19 cellular contexts compared by ENCODE assay signal in genomic region chr2:76330865-76331264, GRCh38.
DNase-seq lines count a peak whose midpoint lies in the region; ATAC-seq and TF ChIP-seq lines count a peak whose summit lies in the region.
"Had no signal": no experiment of that assay in that cellular context is flagged by ENCODE, and none has a peak within 500 bp of the region (broad histone marks: within the 10 kb centered on the region; RNA-seq: fewer than 3 reads in every experiment).

No MANE protein-coding gene starts in this region.

- H2AFZ ChIP-seq in OCI-LY3 (ENCODE audit: low read depth, low read length), result no peak overlapping the region

- intact Hi-C loops in tibial artery (cut with DNase I; ENCODE audit: low total_unique reads), result no loop called here

- no peak overlapping the region for H3K9ac ChIP-seq in OCI-LY3 (ENCODE audit: low read length)

- H3K4me1 ChIP-seq in OCI-LY3 (ENCODE audit: low read length), result peaks cover 16% of the 10 kb centered on the region
- no peaks in the 10 kb centered on the region for H3K4me1 ChIP-seq in tibial artery
- H3K4me1 ChIP-seq: BE2C, Peyer's patch had no signal

- no peak for ATAC-seq in esophagus mucosa
- ATAC-seq: HepG2, Right ventricle myocardium inferior had no signal

- H3K9me3 ChIP-seq in OCI-LY3 (ENCODE audit: insufficient read depth, low read length) (no peaks in the 10 kb centered on the region), tibial artery (no peaks in the 10 kb centered on the region)
- H3K9me3 ChIP-seq: BE2C, Peyer's patch had no signal

- no peak overlapping the region for H3K4me3 ChIP-seq in GM12865 (ENCODE audit: low read depth, low read length)
- peak overlapping the region; percentile 28; the same call in 1 of the 2 replicates for H3K4me3 ChIP-seq in OCI-LY3 (ENCODE audit: low read length)
- H3K4me3 ChIP-seq in tibial artery, result no peak overlapping the region
- H3K4me3 ChIP-seq: Peyer's patch had no signal

- no peak for TF ChIP-seq CTCF in GM12865 (IDR thresholded peaks at IDR 0.05; ENCODE audit: insufficient read depth, low read depth, low read length, missing control alignments)
- TF ChIP-seq CTCF in OCI-LY3 (IDR thresholded peaks at IDR 0.05; ENCODE audit: low read depth, low read length), result no peak
- no peak for TF ChIP-seq CTCF in tibial artery (IDR thresholded peaks at IDR 0.05)

- H3K27me3 ChIP-seq in OCI-LY3 (ENCODE audit: low read depth, low read length) (no peaks in the 10 kb centered on the region), tibial artery (no peaks in the 10 kb centered on the region)
- H3K27me3 ChIP-seq: BE2C, Peyer's patch had no signal

- peak overlapping the region; percentile 78 for H3K27ac ChIP-seq in OCI-LY3 (ENCODE audit: low read length)
- H3K27ac ChIP-seq in tibial artery, result no peak overlapping the region
- H3K27ac ChIP-seq: Peyer's patch had no signal

- peak; percentile 6 for DNase-seq in A172 (ENCODE audit: low spot score)
- DNase-seq in GM12865 (ENCODE audit: low read depth), result peak; percentile 53
- DNase-seq in HT1080 (ENCODE audit: low read depth), result peak; percentile 53
- DNase-seq in tibial artery, result no peak
- DNase-seq in NCI-H2196 (lab: John Stamatoyannopoulos, UW; ENCODE audit: unreplicated experiment), result no peak
- DNase-seq in mucosa of gallbladder (ENCODE audit: low spot score), result no peak
- DNase-seq: BE2C, H9, KBM-7, MM.1S, NCI-H1417, NCI-H1694 treated with DMSO at 0.1 percent for 48 hours, NCI-H446 treated with DMSO at 0.1 percent for 48 hours, NCI-H526 treated with DMSO at 0.1 percent for 48 hours, Peyer's patch had no signal

- no peaks in the 10 kb centered on the region for H3K79me2 ChIP-seq in OCI-LY3 (ENCODE audit: low read length)

- H3K36me3 ChIP-seq in OCI-LY3 (replicated peaks; ENCODE audit: low read depth, low read length), result no peaks in the 10 kb centered on the region
- H3K36me3 ChIP-seq in tibial artery, result no peaks in the 10 kb centered on the region
- H3K36me3 ChIP-seq: BE2C, Peyer's patch had no signal

- no peaks in the 10 kb centered on the region for H4K20me1 ChIP-seq in OCI-LY3 (ENCODE audit: insufficient read depth, low read length)

- H3K4me2 ChIP-seq in OCI-LY3 (ENCODE audit: low read length), result peak overlapping the region; percentile 46

Comparison
In these comparisons a context has a peak if more than half of its experiments do, and no peak if none do; other contexts are left out.
1. DNase-seq: peak in A172 (single experiment), GM12865 (single experiment) and HT1080 (single experiment); none in tibial artery (0 of 2), NCI-H2196 (single experiment) and mucosa of gallbladder (single experiment).